ENCODE assay signal across 9 cellular contexts in the genomic region with DNA sequence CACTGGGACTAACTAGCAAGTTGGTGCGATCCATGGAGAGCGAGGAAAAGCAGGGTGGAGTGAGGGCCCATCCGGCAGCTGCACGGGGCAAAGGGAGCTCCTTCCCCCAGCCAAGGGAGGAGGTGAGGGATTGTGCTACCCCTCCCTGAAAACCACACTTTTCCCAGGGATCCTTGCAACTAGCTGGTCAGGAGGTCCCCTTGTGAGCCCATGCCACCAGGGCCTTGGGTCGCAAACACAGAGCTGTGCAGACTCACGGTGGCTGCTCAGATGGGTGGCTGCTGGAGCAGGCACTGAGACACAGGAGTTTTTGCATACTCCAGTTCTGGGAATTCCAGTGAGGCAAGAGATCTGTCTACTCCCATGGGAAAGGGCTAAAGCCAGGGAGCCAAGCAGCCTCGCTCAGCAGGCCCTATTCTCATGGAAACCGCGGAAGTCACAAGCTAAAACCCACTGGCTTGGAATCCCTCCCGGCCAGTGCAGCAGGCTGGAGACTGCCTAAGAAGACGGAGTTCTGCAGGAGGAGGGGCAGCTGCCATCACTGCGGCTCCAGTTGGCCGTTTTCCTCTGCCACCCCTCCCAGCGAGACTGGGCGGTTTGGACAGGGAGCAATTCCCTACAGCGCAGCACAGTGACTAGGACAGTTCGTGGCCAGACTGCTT. TPM values are rescaled to one million over a fixed set of nuclear protein-coding genes. Genes with fewer than 3 reads are reported as not detected.
A peak's percentile ranks its signal among the peaks of the same experiment; 100 is the strongest.
DNase-seq lines count a peak whose midpoint lies in the region; ATAC-seq and TF ChIP-seq lines count a peak whose summit lies in the region.
"Had no signal": no experiment of that assay in that cellular context is flagged by ENCODE, and none has a peak within 500 bp of the region (broad histone marks: within the 10 kb centered on the region; RNA-seq: fewer than 3 reads in every experiment).

No MANE protein-coding gene starts in this region.

- H3K9me3 Mint-ChIP-seq in immature natural killer cell = peaks cover 0 to 14% (median 8%) of the 10 kb centered on the region in 6 donors

- intact Hi-C loops in cardiac septum (cut with DNase I) (no loop called here), posterior cingulate gyrus (cut with DNase I) (no loop called here)

- H3K4me1 Mint-ChIP-seq in immature natural killer cell = no peaks in the 10 kb centered on the region
- H3K4me1 Mint-ChIP-seq: T-cell had no signal

- peak overlapping the region; percentile 23 for H3K4me3 ChIP-seq in WI38 (ENCODE audit: low read depth, low read length)

- DNase-seq in ELR (ENCODE audit: low read depth) = peak; percentile 12
- DNase-seq in cardiac septum (ENCODE audit: low spot score) = peak; percentile 79
- peak; percentile 48 to 94 (median 69) for DNase-seq in posterior cingulate gyrus
- no peak for DNase-seq in NCI-H1694 (lab: John Stamatoyannopoulos, UW)
- no peak for DNase-seq in immature natural killer cell
- DNase-seq: T-cell had no signal

- no peak overlapping the region for H3K27ac Mint-ChIP-seq in immature natural killer cell
- H3K27ac Mint-ChIP-seq: T-cell had no signal

- peaks cover 13 to 14% (median 14%) of the 10 kb centered on the region in 3 donors for H3K36me3 Mint-ChIP-seq in immature natural killer cell

- H3K27me3 Mint-ChIP-seq in immature natural killer cell (ENCODE audit: low read depth in 3 of 3) = peaks cover 4 to 16% (median 4%) of the 10 kb centered on the region in 3 donors

- ATAC-seq in HG03108 (IDR thresholded peaks at IDR 0.05; ENCODE audit: unreplicated experiment) (no peak), HG03139 (IDR thresholded peaks at IDR 0.05; ENCODE audit: unreplicated experiment) (no peak)
- ATAC-seq: T-cell had no signal

- TF ChIP-seq CTCF in WI38 (IDR thresholded peaks at IDR 0.05; ENCODE audit: low read depth, low read length) = no peak

- H3K4me3 Mint-ChIP-seq in immature natural killer cell = no peak overlapping the region
- H3K4me3 Mint-ChIP-seq: T-cell had no signal

RNA-seq across cellular contexts. Expression of a gene that starts 10.9 kb away (rescaled TPM):
- not detected for total RNA-seq in cardiac septum
- not detected for polyA plus RNA-seq in immature natural killer cell
- total RNA-seq: T-cell had no signal

RNA-seq across cellular contexts. Expression of a gene that starts 22.5 kb away (rescaled TPM):
- 0.35 TPM for total RNA-seq in cardiac septum
- 10 to 100 TPM in 2 of 3 donors, 1 to 10 TPM in 1; 1.6 to 15.4 (median 10.5) TPM for polyA plus RNA-seq in immature natural killer cell

Comparison
In these comparisons a context has a peak if more than half of its experiments do, and no peak if none do; other contexts are left out.
1. DNase-seq: peak in ELR (single experiment), cardiac septum (single experiment) and posterior cingulate gyrus (10 of 10); none in NCI-H1694 (single experiment) and immature natural killer cell (0 of 3).